14 cellular contexts compared by ENCODE assay signal in genomic region chr17:48484256-48484655, GRCh38. TPM values are rescaled to one million over a fixed set of nuclear protein-coding genes. Genes with fewer than 3 reads are reported as not detected.
A peak's percentile ranks its signal among the peaks of the same experiment; 100 is the strongest.
DNase-seq lines count a peak whose midpoint lies in the region; ATAC-seq, FAIRE-seq and TF ChIP-seq lines count a peak whose summit lies in the region.
"Had no signal": no experiment of that assay in that cellular context is flagged by ENCODE, and none has a peak within 500 bp of the region (broad histone marks: within the 10 kb centered on the region; RNA-seq: fewer than 3 reads in every experiment).

No MANE protein-coding gene starts in this region.

- H4K20me1 ChIP-seq in keratinocyte (ENCODE audit: control insufficient read depth, extremely low read depth, insufficient read depth, low read length) = no peaks in the 10 kb centered on the region

- H3K27ac ChIP-seq in ACC112 (ENCODE audit: low read depth, low read length) (peak overlapping the region; percentile 87), keratinocyte (ENCODE audit: control insufficient read depth, insufficient read depth, low read length) (peak overlapping the region; percentile 94)
- H3K27ac ChIP-seq: HL-60 had no signal

- no peak overlapping the region for H2AFZ ChIP-seq in ACC112 (ENCODE audit: low read length, unreplicated experiment)
- H2AFZ ChIP-seq in keratinocyte (ENCODE audit: control insufficient read depth, low read length) = no peak overlapping the region

- H3K27me3 ChIP-seq in ACC112 (ENCODE audit: insufficient read depth, low read length) (peaks cover 10% of the 10 kb centered on the region), keratinocyte (ENCODE audit: control insufficient read depth, extremely low read depth, insufficient read depth, low read length) (no peaks in the 10 kb centered on the region)

- H3K4me1 Mint-ChIP-seq in HFFc6 (ENCODE audit: low read depth) = peaks cover 55% of the 10 kb centered on the region

- H3K36me3 Mint-ChIP-seq in HFFc6 (ENCODE audit: low read depth) = no peaks in the 10 kb centered on the region

- H3K79me2 ChIP-seq in ACC112 (ENCODE audit: control insufficient read depth, insufficient read depth, low read length, unreplicated experiment) = no peaks in the 10 kb centered on the region
- no peaks in the 10 kb centered on the region for H3K79me2 ChIP-seq in keratinocyte (ENCODE audit: control insufficient read depth, insufficient read depth, low read length)

- DNase-seq in HFFc6 (peak; percentile 57), SW480 (ENCODE audit: low spot score) (peak; percentile 66), keratinocyte (ENCODE audit: low read depth, low spot score) (no peak), NCI-H345 (lab: John Stamatoyannopoulos, UW) (no peak), cerebellum (ENCODE audit: low spot score) (no peak)
- DNase-seq: activated CD8-positive, alpha-beta memory T cell treated with anti-CD3 and anti-CD28 coated beads for 24 hours; activated naive CD4-positive, alpha-beta T cell treated with anti-CD3 and anti-CD28 coated beads for 36 hours; AML-193; cerebellar nuclear complex had no signal

- no peaks in the 10 kb centered on the region for H3K9me1 ChIP-seq in keratinocyte (ENCODE audit: control insufficient read depth, extremely low read depth, insufficient read depth, low read length)

- H3K4me3 ChIP-seq in ACC112 (ENCODE audit: low read depth, low read length) = no peak overlapping the region
- peak overlapping the region in 2 of 3 experiments; percentile 47 to 57 for H3K4me3 ChIP-seq in keratinocyte (ENCODE audit: control insufficient read depth in 2 of 3, extremely low read depth in 1 of 3, insufficient read depth in 2 of 3, low read depth in 1 of 3, low read length in 3 of 3)

- no peaks in the 10 kb centered on the region; the same call in 1 of the 2 replicates for H3K27me3 Mint-ChIP-seq in HFFc6 (ENCODE audit: insufficient read depth)

- TF ChIP-seq CTCF in HFFc6 (IDR thresholded peaks at IDR 0.05) (no peak), keratinocyte (optimal IDR thresholded peaks at IDR 0.05 in 1 of 3, IDR thresholded peaks at IDR 0.05 in 1 of 3, conservative IDR thresholded peaks at IDR 0.05 in 1 of 3; ENCODE audit: extremely low read depth in 1 of 3, insufficient read depth in 2 of 3, low read length in 3 of 3) (no peak)

- peak overlapping the region; percentile 69 for H3K9ac ChIP-seq in keratinocyte (ENCODE audit: control insufficient read depth, extremely low read depth, insufficient read depth, low read length)

- no peaks in the 10 kb centered on the region for H3K9me3 Mint-ChIP-seq in HFFc6
- H3K9me3 Mint-ChIP-seq: activated naive CD4-positive, alpha-beta T cell treated with anti-CD3 and anti-CD28 coated beads for 36 hours had no signal

- H3K9me3 ChIP-seq in keratinocyte (ENCODE audit: control insufficient read depth, low read depth, low read length) = no peaks in the 10 kb centered on the region

- ATAC-seq in HG03139 (IDR thresholded peaks at IDR 0.05; ENCODE audit: unreplicated experiment) = no peak
- ATAC-seq in HG03108 (IDR thresholded peaks at IDR 0.05; ENCODE audit: unreplicated experiment) = no peak

- no peaks in the 10 kb centered on the region for H3K36me3 ChIP-seq in ACC112 (ENCODE audit: insufficient read depth, low read length)
- no peaks in the 10 kb centered on the region for H3K36me3 ChIP-seq in keratinocyte (ENCODE audit: control insufficient read depth in 2 of 2, extremely low read depth in 1 of 2, insufficient read depth in 2 of 2, low read length in 2 of 2)

- peak overlapping the region; percentile 95 for H3K27ac Mint-ChIP-seq in HFFc6
- H3K27ac Mint-ChIP-seq: activated naive CD4-positive, alpha-beta T cell treated with anti-CD3 and anti-CD28 coated beads for 36 hours; progenitor cell of endocrine pancreas had no signal

- dilution Hi-C loops in keratinocyte (cut with MboI; ENCODE audit: extremely low pct_ligation_motif_present, low sequenced_read_pairs) = no loop called here

- H3K4me3 Mint-ChIP-seq in HFFc6 = peak overlapping the region; percentile 67
- H3K4me3 Mint-ChIP-seq: activated naive CD4-positive, alpha-beta T cell treated with anti-CD3 and anti-CD28 coated beads for 36 hours had no signal

- H3K4me1 ChIP-seq in ACC112 (ENCODE audit: control insufficient read depth, insufficient read depth, low read length, unreplicated experiment) (peaks cover 18% of the 10 kb centered on the region), keratinocyte (ENCODE audit: control insufficient read depth, extremely low read depth, insufficient read depth, low read length) (peaks cover 69% of the 10 kb centered on the region)

- H3K4me2 ChIP-seq in keratinocyte (ENCODE audit: control insufficient read depth, extremely low read depth, insufficient read depth, low read depth, low read length) = peak overlapping the region; percentile 80

- FAIRE-seq in keratinocyte (lab: Jason Lieb, UNC) = peak; percentile 60

RNA-seq across cellular contexts. Expression of gene HOXB1, which starts 46.6 kb away (rescaled TPM):
- total RNA-seq in HFFc6 (2021; fragmentation: NEBNext Ultra II Directional; extraction: Animal tissue kit (Norgen Biotek cat#: 25700)) = not detected
- polyA plus RNA-seq in keratinocyte = not detected in 3 replicates
- polyA plus RNA-seq in keratinocyte (2011; ENCODE audit: low read depth) = not detected
- polyA plus RNA-seq in keratinocyte (2011; cell fraction: cytosol; rRNA removed) = not detected in 2 replicates
- not detected in 2 replicates for polyA plus RNA-seq in keratinocyte (2011; cell fraction: nucleus; rRNA removed)
- not detected in 2 replicates for polyA plus RNA-seq in keratinocyte (2012; ENCODE audit: low replicate concordance)
- polyA minus RNA-seq in keratinocyte = not detected in 3 replicates
- polyA minus RNA-seq in keratinocyte (2011; cell fraction: cytosol; rRNA and poly(A)+ RNA removed) = not detected
- polyA minus RNA-seq in keratinocyte (2011; cell fraction: nucleus; rRNA and poly(A)+ RNA removed) = not detected in 2 replicates
- not detected for total RNA-seq in cerebellum
- total RNA-seq: activated naive CD4-positive, alpha-beta T cell treated with anti-CD3 and anti-CD28 coated beads for 36 hours had no signal

RNA-seq across cellular contexts. Expression of gene SKAP1, which starts 54.2 kb away (rescaled TPM):
- total RNA-seq in HFFc6 (2021; fragmentation: NEBNext Ultra II Directional; extraction: Animal tissue kit (Norgen Biotek cat#: 25700)) = not detected
- 0.09 TPM in 1 of 3 replicates, not detected in the others for polyA plus RNA-seq in keratinocyte
- not detected for polyA plus RNA-seq in keratinocyte (2011; ENCODE audit: low read depth)
- polyA plus RNA-seq in keratinocyte (2011; cell fraction: cytosol; rRNA removed) = not detected in 2 replicates
- polyA plus RNA-seq in keratinocyte (2011; cell fraction: nucleus; rRNA removed) = not detected in 2 replicates
- not detected in 2 replicates for polyA plus RNA-seq in keratinocyte (2012; ENCODE audit: low replicate concordance)
- polyA minus RNA-seq in keratinocyte = not detected in 3 replicates
- not detected for polyA minus RNA-seq in keratinocyte (2011; cell fraction: cytosol; rRNA and poly(A)+ RNA removed)
- not detected in 2 replicates for polyA minus RNA-seq in keratinocyte (2011; cell fraction: nucleus; rRNA and poly(A)+ RNA removed)
- total RNA-seq in cerebellum = 0.64 TPM

Comparison
In these comparisons a context has a peak if more than half of its experiments do, and no peak if none do; other contexts are left out.
1. DNase-seq: peak in HFFc6 (single experiment) and SW480 (single experiment); none in keratinocyte (single experiment), NCI-H345 (single experiment) and cerebellum (single experiment).